In genomic region chr17:48522031-48522593, GRCh38 we compare ENCODE assay signal across 16 cellular contexts. TPM values are rescaled to one million over a fixed set of nuclear protein-coding genes. Genes with fewer than 3 reads are reported as not detected.
A peak's percentile ranks its signal among the peaks of the same experiment; 100 is the strongest.
DNase-seq lines count a peak whose midpoint lies in the region; ATAC-seq, FAIRE-seq and TF ChIP-seq lines count a peak whose summit lies in the region.
"Had no signal": no experiment of that assay in that cellular context is flagged by ENCODE, and none has a peak within 500 bp of the region (broad histone marks: within the 10 kb centered on the region; RNA-seq: fewer than 3 reads in every experiment).

No MANE protein-coding gene starts in this region.

- no peaks in the 10 kb centered on the region for H3K36me3 Mint-ChIP-seq in activated CD4-positive, alpha-beta memory T cell treated with anti-CD3 and anti-CD28 coated beads for 36 hours

- no peak overlapping the region for H3K4me3 ChIP-seq in RWPE2 (ENCODE audit: severe bottlenecking)
- H3K4me3 ChIP-seq: lower lobe of right lung, thoracic aorta had no signal

- H3K4me1 ChIP-seq in RWPE2 (ENCODE audit: insufficient read depth, poor library complexity, severe bottlenecking): no peaks in the 10 kb centered on the region

- POLR2A ChIA-PET in activated CD4-positive, alpha-beta memory T cell treated with anti-CD3 and anti-CD28 coated beads for 36 hours (lab: Charles Lee): no interaction called here

- H3K27ac ChIP-seq in RWPE2 (ENCODE audit: poor library complexity, severe bottlenecking): no peak overlapping the region
- H3K27ac ChIP-seq: lower lobe of right lung, thoracic aorta had no signal

- H3K27me3 ChIP-seq in RWPE2 (ENCODE audit: insufficient read depth, poor library complexity, severe bottlenecking): peaks cover 6% of the 10 kb centered on the region

- peak; percentile 58 for DNase-seq in CMK (ENCODE audit: low read depth)
- DNase-seq in HTR-8/SVneo (ENCODE audit: insufficient read length, low spot score): peak; percentile 63
- DNase-seq in RWPE2 (ENCODE audit: low spot score): no peak
- DNase-seq in left lobe of liver (ENCODE audit: low spot score): no peak
- DNase-seq in NCI-H187 (lab: John Stamatoyannopoulos, UW): no peak
- no peak for DNase-seq in activated CD4-positive, alpha-beta memory T cell treated with anti-CD3 and anti-CD28 coated beads for 36 hours
- no peak for DNase-seq in nucleus accumbens (lab: John Stamatoyannopoulos, UW)
- DNase-seq: activated B cell treated with CpG ODN at 0.5 μM for 24 hours, lower lobe of right lung, NCI-H1105, Right ventricle myocardium superior had no signal

- FAIRE-seq in HTR-8/SVneo (lab: Jason Lieb, UNC): no peak

- H3K27ac Mint-ChIP-seq in activated CD4-positive, alpha-beta memory T cell treated with anti-CD3 and anti-CD28 coated beads for 36 hours: no peak overlapping the region
- H3K27ac Mint-ChIP-seq: activated B cell treated with CpG ODN at 0.5 μM for 24 hours; activated T-helper 1 cell treated with anti-CD3 and anti-CD28 coated beads, Interleukin-12 subunit alpha, Interleukin-12 subunit beta, Interleukin-2, Interleukin-4 antibody, amounts not matched to agents 30 ng/mL and 10 ng/mL and 1 ng/mL, durations not matched to agents 14 hours and 24 hours and 36 hours; B cell had no signal

- CTCF ChIA-PET in activated CD4-positive, alpha-beta memory T cell treated with anti-CD3 and anti-CD28 coated beads for 36 hours (lab: Charles Lee): interaction anchor here (0.7 to 1.9 kb wide), 2 partner anchors 29 to 69 kb away, joined by 5 read pairs; no protein-coding TSS in a partner anchor

- ATAC-seq in RWPE2 (ENCODE audit: low read depth): peak; percentile 23; the same call in 1 of the 3 replicates
- peak; percentile 56 for ATAC-seq in left lobe of liver
- ATAC-seq in HG03175 (IDR thresholded peaks at IDR 0.05; ENCODE audit: unreplicated experiment): no peak

- TF ChIP-seq CTCF in RWPE2 (IDR thresholded peaks at IDR 0.05; ENCODE audit: poor library complexity, severe bottlenecking): no peak

- H3K4me3 Mint-ChIP-seq in activated CD4-positive, alpha-beta memory T cell treated with anti-CD3 and anti-CD28 coated beads for 36 hours: no peak overlapping the region
- H3K4me3 Mint-ChIP-seq: activated B cell treated with CpG ODN at 0.5 μM for 24 hours; activated T-helper 1 cell treated with anti-CD3 and anti-CD28 coated beads, Interleukin-12 subunit alpha, Interleukin-12 subunit beta, Interleukin-2, Interleukin-4 antibody, amounts not matched to agents 30 ng/mL and 10 ng/mL and 1 ng/mL, durations not matched to agents 14 hours and 24 hours and 36 hours; B cell; central memory CD8-positive, alpha-beta T cell had no signal

- H3K36me3 ChIP-seq in RWPE2 (ENCODE audit: low read depth): no peaks in the 10 kb centered on the region
- H3K36me3 ChIP-seq: lower lobe of right lung, thoracic aorta had no signal

- H3K27me3 Mint-ChIP-seq in activated CD4-positive, alpha-beta memory T cell treated with anti-CD3 and anti-CD28 coated beads for 36 hours: peaks cover 37% of the 10 kb centered on the region

- H3K4me1 Mint-ChIP-seq in activated CD4-positive, alpha-beta memory T cell treated with anti-CD3 and anti-CD28 coated beads for 36 hours (ENCODE audit: low read depth): no peaks in the 10 kb centered on the region
- H3K4me1 Mint-ChIP-seq: central memory CD8-positive, alpha-beta T cell had no signal

- intact Hi-C loops in activated CD4-positive, alpha-beta memory T cell treated with anti-CD3 and anti-CD28 coated beads for 36 hours (cut with micrococcal nuclease): no loop called here

- H3K9me3 Mint-ChIP-seq in activated CD4-positive, alpha-beta memory T cell treated with anti-CD3 and anti-CD28 coated beads for 36 hours: no peaks in the 10 kb centered on the region
- H3K9me3 Mint-ChIP-seq: activated B cell treated with CpG ODN at 0.5 μM for 24 hours; activated T-helper 1 cell treated with anti-CD3 and anti-CD28 coated beads, Interleukin-12 subunit alpha, Interleukin-12 subunit beta, Interleukin-2, Interleukin-4 antibody, amounts not matched to agents 30 ng/mL and 10 ng/mL and 1 ng/mL, durations not matched to agents 14 hours and 24 hours and 36 hours; central memory CD8-positive, alpha-beta T cell had no signal

- no peaks in the 10 kb centered on the region for H3K9me3 ChIP-seq in RWPE2 (ENCODE audit: severe bottlenecking)
- H3K9me3 ChIP-seq: lower lobe of right lung, thoracic aorta had no signal

RNA-seq across cellular contexts. Expression of gene HOXB1, which starts 8.7 kb away (rescaled TPM):
- not detected for total RNA-seq in left lobe of liver
- total RNA-seq in activated CD4-positive, alpha-beta memory T cell treated with anti-CD3 and anti-CD28 coated beads for 36 hours: not detected
- total RNA-seq: activated B cell treated with CpG ODN at 0.5 μM for 24 hours; activated T-helper 1 cell treated with anti-CD3 and anti-CD28 coated beads, Interleukin-12 subunit alpha, Interleukin-12 subunit beta, Interleukin-2, Interleukin-4 antibody, amounts not matched to agents 30 ng/mL and 10 ng/mL and 1 ng/mL, durations not matched to agents 14 hours and 24 hours and 36 hours; B cell; lower lobe of right lung; Right ventricle myocardium superior; thoracic aorta had no signal

RNA-seq across cellular contexts. Expression of gene HOXB2, which starts 22.8 kb away (rescaled TPM):
- 2.3 TPM for total RNA-seq in left lobe of liver
- total RNA-seq in activated CD4-positive, alpha-beta memory T cell treated with anti-CD3 and anti-CD28 coated beads for 36 hours: 10 to 100 TPM; 13.3 to 16.8 TPM

RNA-seq across cellular contexts. Expression of gene HOXB4, which starts 56.0 kb away (rescaled TPM):
- 1.1 TPM for total RNA-seq in left lobe of liver
- total RNA-seq in activated CD4-positive, alpha-beta memory T cell treated with anti-CD3 and anti-CD28 coated beads for 36 hours: 1 to 10 TPM; 2.3 TPM

Comparison
In these comparisons a context has a peak if more than half of its experiments do, and no peak if none do; other contexts are left out.
1. DNase-seq: peak in CMK (single experiment) and HTR-8/SVneo (single experiment); none in RWPE2 (single experiment), left lobe of liver (single experiment), NCI-H187 (0 of 2), activated CD4-positive, alpha-beta memory T cell treated with anti-CD3 and anti-CD28 coated beads for 36 hours (single experiment) and nucleus accumbens (0 of 56).